In the genomic region with DNA sequence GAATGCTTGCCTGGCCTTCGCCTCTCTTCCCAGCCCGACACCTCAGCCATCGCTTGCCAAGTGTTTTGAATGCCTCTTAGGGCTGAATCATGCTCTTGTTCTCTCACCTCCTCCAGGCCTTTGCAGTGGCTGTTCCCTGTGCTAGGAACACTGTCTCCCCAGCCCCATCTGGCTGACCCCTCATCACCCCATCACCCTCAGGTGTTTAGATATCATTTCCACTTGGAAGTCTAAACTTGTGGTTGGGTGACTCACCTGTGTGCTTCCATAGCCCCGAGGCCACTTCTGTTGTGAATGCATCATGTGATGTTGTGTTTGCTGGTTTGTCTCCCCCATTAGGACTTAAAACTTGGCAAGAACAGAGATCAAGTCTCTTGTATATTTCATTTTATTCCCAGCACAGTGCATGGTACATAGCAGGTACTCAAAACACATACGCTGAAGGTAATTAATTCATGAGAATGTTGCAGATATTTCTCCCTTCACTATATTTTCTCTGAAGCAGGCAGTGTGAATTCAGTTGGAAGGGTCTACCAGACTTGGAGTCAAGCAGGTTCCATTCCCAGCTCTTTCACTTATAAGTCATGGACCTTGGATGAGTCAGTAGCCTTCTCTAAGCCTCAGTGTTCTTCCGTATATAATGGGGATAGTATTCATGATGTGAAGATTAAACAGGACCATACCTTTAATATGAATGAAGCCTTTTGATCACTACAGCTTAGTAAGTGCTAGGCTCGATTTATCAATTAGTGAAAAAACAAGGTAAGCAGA, we compare ENCODE assay signal across 20 cellular contexts.
DNase-seq lines count a peak whose midpoint lies in the region; ATAC-seq, FAIRE-seq and TF ChIP-seq lines count a peak whose summit lies in the region.
"Had no signal": no experiment of that assay in that cellular context is flagged by ENCODE, and none has a peak within 500 bp of the region (broad histone marks: within the 10 kb centered on the region; RNA-seq: fewer than 3 reads in every experiment).

No MANE protein-coding gene starts in this region.

- H3K9me3 ChIP-seq in OCI-LY1 (ENCODE audit: low read length) (no peaks in the 10 kb centered on the region), mammary epithelial cell (replicated peaks; ENCODE audit: insufficient read depth, low read length) (no peaks in the 10 kb centered on the region)
- H3K9me3 ChIP-seq: ovary, Peyer's patch had no signal

- H3K4me3 ChIP-seq in OCI-LY1 (ENCODE audit: low read depth, low read length, poor library complexity, severe bottlenecking) = no peak overlapping the region
- no peak overlapping the region for H3K4me3 ChIP-seq in mammary epithelial cell (replicated peaks in 1 of 3; ENCODE audit: insufficient read depth in 1 of 3, low read depth in 2 of 3, low read length in 3 of 3)
- H3K4me3 ChIP-seq: ovary, Peyer's patch had no signal

- in situ Hi-C loops in mammary epithelial cell (cut with MboI; ENCODE audit: low sequenced_read_pairs in 2 of 2) = no loop called here

- DNase-seq in H54 (ENCODE audit: insufficient read length, low spot score) (peak; percentile 41), mammary epithelial cell (peak; percentile 92), renal cortical epithelial cell (ENCODE audit: low read depth) (peak; percentile 96), AML-193 (lab: John Stamatoyannopoulos, UW) (no peak)
- DNase-seq: activated B cell treated with CpG ODN at 0.5 μM for 24 hours; activated CD8-positive, alpha-beta T cell treated with anti-CD3 and anti-CD28 coated beads, Interleukin-2, amount 10 ng/mL, durations not matched to agents 7 days and 5 days; caudate nucleus; effector CD4-positive, alpha-beta T cell; hippocampal formation; left cardiac atrium; NCI-H1930; NCI-H526; ovary; Peyer's patch; stimulated activated CD4-positive, alpha-beta T cell treated with anti-CD3 and anti-CD28 coated beads, Interleukin-4, amount 100 ng/mL, for 1 hour; substantia nigra; T-cell had no signal

- no peak for TF ChIP-seq POLR2A in H54 (IDR thresholded peaks at IDR 0.05; ENCODE audit: low read depth, low read length)

- H3K36me3 ChIP-seq in OCI-LY1 (ENCODE audit: insufficient read depth, low read length) (no peaks in the 10 kb centered on the region), mammary epithelial cell (ENCODE audit: insufficient read depth, low read length) (no peaks in the 10 kb centered on the region)
- H3K36me3 ChIP-seq: ovary, Peyer's patch had no signal

- no TSS peak for BruUV-seq in mammary epithelial cell (replicated peaks; lab: Mats Ljungman, UMichigan)

- TF ChIP-seq CTCF in OCI-LY1 (IDR thresholded peaks at IDR 0.05; ENCODE audit: low read length) (no peak), mammary epithelial cell (conservative IDR thresholded peaks at IDR 0.05 in 1 of 2, IDR thresholded peaks at IDR 0.05 in 1 of 2; ENCODE audit: extremely low read depth in 1 of 2, insufficient read depth in 1 of 2, low read depth in 1 of 2, low read length in 2 of 2) (no peak)

- no peaks in the 10 kb centered on the region for H3K9me2 ChIP-seq in OCI-LY1 (ENCODE audit: low read depth, low read length)

- dilution Hi-C loops in mammary epithelial cell (cut with HindIII; ENCODE audit: low sequenced_read_pairs) = no loop called here

- no peaks in the 10 kb centered on the region for H4K20me1 ChIP-seq in OCI-LY1 (ENCODE audit: insufficient read depth, low read length)
- H4K20me1 ChIP-seq in mammary epithelial cell (ENCODE audit: insufficient read depth, low read length) = no peaks in the 10 kb centered on the region

- H3F3A ChIP-seq in OCI-LY1 (ENCODE audit: insufficient read depth, low read length) = peaks cover 19% of the 10 kb centered on the region

- FAIRE-seq in H54 (lab: Jason Lieb, UNC) = no peak

- H2AFZ ChIP-seq in OCI-LY1 (ENCODE audit: low read length) = no peak overlapping the region
- no peak overlapping the region for H2AFZ ChIP-seq in mammary epithelial cell (ENCODE audit: low read depth, low read length)

- peak overlapping the region; percentile 29; the same call in 1 of the 2 replicates for H3K4me2 ChIP-seq in OCI-LY1 (ENCODE audit: low read length)
- H3K4me2 ChIP-seq in mammary epithelial cell (ENCODE audit: insufficient read depth, low read depth, low read length) = no peak overlapping the region

- H3K4me1 ChIP-seq in OCI-LY1 (ENCODE audit: insufficient read depth, low read length, severe bottlenecking) (peaks cover 100% of the 10 kb centered on the region), mammary epithelial cell (ENCODE audit: insufficient read depth, low read length) (peaks cover 14% of the 10 kb centered on the region)

- H3K27ac ChIP-seq in OCI-LY1 (ENCODE audit: low read depth, low read length, poor library complexity, severe bottlenecking) = peak overlapping the region; percentile 100
- no peak overlapping the region for H3K27ac ChIP-seq in mammary epithelial cell (ENCODE audit: insufficient read depth, low read depth, low read length)
- H3K27ac ChIP-seq: ovary, Peyer's patch had no signal

- CTCF ChIA-PET in mammary epithelial cell (lab: Charles Lee; ENCODE audit: low non-redundant PET) = no interaction called here

- no peaks in the 10 kb centered on the region for H3K79me2 ChIP-seq in OCI-LY1 (ENCODE audit: insufficient read depth, low read length)
- H3K79me2 ChIP-seq in mammary epithelial cell (ENCODE audit: insufficient read depth, low read length) = no peaks in the 10 kb centered on the region

- ATAC-seq in GM18868 (IDR thresholded peaks at IDR 0.05; ENCODE audit: unreplicated experiment) (no peak), HG02610 (IDR thresholded peaks at IDR 0.05; ENCODE audit: unreplicated experiment) (no peak)
- ATAC-seq: activated CD8-positive, alpha-beta T cell treated with anti-CD3 and anti-CD28 coated beads, Interleukin-2, amount 10 ng/mL, durations not matched to agents 7 days and 5 days; left cardiac atrium; T-cell had no signal

- H3K9ac ChIP-seq in OCI-LY1 (ENCODE audit: low read length) (peak overlapping the region; percentile 28; the same call in 1 of the 2 replicates), mammary epithelial cell (ENCODE audit: insufficient read depth, low read length) (no peak overlapping the region)

- 30% methylated on average over 7 of the region's 7 CpGs for WGBS in mammary epithelial cell (ENCODE audit: low coverage, missing lambda C conversion rate)

- intact Hi-C loops in mammary epithelial cell (cut with micrococcal nuclease) = no loop called here

- no peaks in the 10 kb centered on the region for H3K27me3 ChIP-seq in OCI-LY1 (ENCODE audit: insufficient read depth, low read length)
- H3K27me3 ChIP-seq in mammary epithelial cell (ENCODE audit: insufficient read depth, low read length) = no peaks in the 10 kb centered on the region
- H3K27me3 ChIP-seq: ovary, Peyer's patch had no signal

Comparison
In these comparisons a context has a peak if more than half of its experiments do, and no peak if none do; other contexts are left out.
1. DNase-seq: peak in H54 (single experiment), mammary epithelial cell (single experiment) and renal cortical epithelial cell (single experiment); none in AML-193 (0 of 2).